Comparison of ENCODE assay signal across 31 cellular contexts in genomic region chr9:130304643-130305042, GRCh38. TPM values are rescaled to one million over a fixed set of nuclear protein-coding genes. Genes with fewer than 3 reads are reported as not detected.
"Had no signal": no experiment of that assay in that cellular context is flagged by ENCODE, and none has a peak within 500 bp of the region (broad histone marks: within the 10 kb centered on the region; RNA-seq: fewer than 3 reads in every experiment).

No MANE protein-coding gene starts in this region.

- H3K27ac ChIP-seq: colonic mucosa, epithelial cell of prostate, lower lobe of right lung, neutrophil, ovary, thoracic aorta had no signal

- H3K4me1 Mint-ChIP-seq: activated CD4-positive, alpha-beta memory T cell treated with anti-CD3 and anti-CD28 coated beads, Interleukin-2, amount 10 ng/mL, durations not matched to agents 7 days and 5 days; activated CD4-positive, alpha-beta T cell treated with anti-CD3 and anti-CD28 coated beads, Interleukin-2, amount 10 ng/mL, durations not matched to agents 24 days and 14 days; activated naive CD4-positive, alpha-beta T cell treated with anti-CD3 and anti-CD28 coated beads, Interleukin-2, amount 50 U/mL, for 24 hours; activated naive CD8-positive, alpha-beta T cell treated with anti-CD3 and anti-CD28 coated beads, Interleukin-2, amount 50 U/mL, for 24 hours; immature natural killer cell; natural killer cell had no signal

- H3K27ac Mint-ChIP-seq: activated CD4-positive, alpha-beta memory T cell treated with anti-CD3 and anti-CD28 coated beads, Interleukin-2, amount 10 ng/mL, durations not matched to agents 7 days and 5 days; activated CD4-positive, alpha-beta T cell treated with anti-CD3 and anti-CD28 coated beads, Interleukin-2, amount 10 ng/mL, durations not matched to agents 24 days and 14 days; activated naive CD4-positive, alpha-beta T cell treated with anti-CD3 and anti-CD28 coated beads, Interleukin-2, amount 50 U/mL, for 24 hours; activated naive CD8-positive, alpha-beta T cell treated with anti-CD3 and anti-CD28 coated beads, Interleukin-2, amount 50 U/mL, for 24 hours; activated T-cell treated with anti-CD3 and anti-CD28 coated beads, Interleukin-2, amount 50 U/mL, for 24 hours; activated T-helper 2 cell treated with anti-CD3 and anti-CD28 coated beads, Interferon-gamma antibody, Interleukin-2, Interleukin-4, amounts not matched to agents 10 μg/mL and 5 μg/mL and 100 μg/mL, durations not matched to agents 14 hours and 24 hours and 36 hours; immature natural killer cell; natural killer cell; progenitor cell of endocrine pancreas; type B pancreatic cell had no signal

- H3K9me3 ChIP-seq: colonic mucosa, lower lobe of right lung, neutrophil, ovary, thoracic aorta, uterus had no signal

- H3K4me3 ChIP-seq: colonic mucosa, lower lobe of right lung, ovary, thoracic aorta, uterus had no signal

- DNase-seq: activated CD4-positive, alpha-beta memory T cell treated with anti-CD3 and anti-CD28 coated beads, Interleukin-2, amount 10 ng/mL, durations not matched to agents 7 days and 5 days; activated CD4-positive, alpha-beta T cell treated with anti-CD3 and anti-CD28 coated beads, Interleukin-2, amount 10 ng/mL, durations not matched to agents 24 days and 14 days; activated CD4-positive, CD25-positive, alpha-beta regulatory T cell treated with anti-CD3 and anti-CD28 coated beads, Interleukin-2, amount 50 U/mL, for 72 hours; activated CD8-positive, alpha-beta memory T cell treated with anti-CD3 and anti-CD28 coated beads, Interleukin-2, amount 50 U/mL, for 48 hours; activated naive CD8-positive, alpha-beta T cell treated with anti-CD3 and anti-CD28 coated beads, Interleukin-2, amount 50 U/mL, for 24 hours; activated T-cell treated with anti-CD3 and anti-CD28 coated beads, Interleukin-2, amount 50 U/mL, for 24 hours; colonic mucosa; effector CD8-positive, alpha-beta T cell; head of caudate nucleus; hypothalamus; immature natural killer cell; lower lobe of right lung; mesenchymal stem cell; natural killer cell; ovary; retina; stimulated activated CD4-positive, alpha-beta T cell treated with anti-CD3 and anti-CD28 coated beads, Interleukin-15, amount 100 ng/mL, for 24 hours; stimulated activated CD4-positive, alpha-beta T cell treated with anti-CD3 and anti-CD28 coated beads, Interleukin-2, amount 100 ng/mL, for 24 hours; stimulated activated naive CD4-positive, alpha-beta T cell treated with Interleukin-2 at 50 U/mL for 16 hours; T-helper 2 cell; uterus had no signal

- H3K27me3 Mint-ChIP-seq: activated CD4-positive, alpha-beta memory T cell treated with anti-CD3 and anti-CD28 coated beads, Interleukin-2, amount 10 ng/mL, durations not matched to agents 7 days and 5 days; activated CD4-positive, alpha-beta T cell treated with anti-CD3 and anti-CD28 coated beads, Interleukin-2, amount 10 ng/mL, durations not matched to agents 24 days and 14 days had no signal

- H3K4me1 ChIP-seq: colonic mucosa, lower lobe of right lung, uterus had no signal

- H3K9me3 Mint-ChIP-seq: activated CD4-positive, alpha-beta memory T cell treated with anti-CD3 and anti-CD28 coated beads, Interleukin-2, amount 10 ng/mL, durations not matched to agents 7 days and 5 days; activated naive CD4-positive, alpha-beta T cell treated with anti-CD3 and anti-CD28 coated beads, Interleukin-2, amount 50 U/mL, for 24 hours; activated naive CD8-positive, alpha-beta T cell treated with anti-CD3 and anti-CD28 coated beads, Interleukin-2, amount 50 U/mL, for 24 hours; activated T-cell treated with anti-CD3 and anti-CD28 coated beads, Interleukin-2, amount 50 U/mL, for 24 hours; activated T-helper 2 cell treated with anti-CD3 and anti-CD28 coated beads, Interferon-gamma antibody, Interleukin-2, Interleukin-4, amounts not matched to agents 10 μg/mL and 5 μg/mL and 100 μg/mL, durations not matched to agents 14 hours and 24 hours and 36 hours; type B pancreatic cell had no signal

- H3K27me3 ChIP-seq: colonic mucosa, neutrophil, ovary, uterus had no signal

- H3K4me3 Mint-ChIP-seq: activated CD4-positive, alpha-beta memory T cell treated with anti-CD3 and anti-CD28 coated beads, Interleukin-2, amount 10 ng/mL, durations not matched to agents 7 days and 5 days; activated CD4-positive, alpha-beta T cell treated with anti-CD3 and anti-CD28 coated beads, Interleukin-2, amount 10 ng/mL, durations not matched to agents 24 days and 14 days; activated naive CD4-positive, alpha-beta T cell treated with anti-CD3 and anti-CD28 coated beads, Interleukin-2, amount 50 U/mL, for 24 hours; activated naive CD8-positive, alpha-beta T cell treated with anti-CD3 and anti-CD28 coated beads, Interleukin-2, amount 50 U/mL, for 24 hours; activated T-cell treated with anti-CD3 and anti-CD28 coated beads, Interleukin-2, amount 50 U/mL, for 24 hours; immature natural killer cell; natural killer cell; type B pancreatic cell had no signal

- H3K36me3 ChIP-seq: colonic mucosa, lower lobe of right lung, neutrophil, ovary, thoracic aorta, uterus had no signal

- ATAC-seq: activated naive CD8-positive, alpha-beta T cell treated with anti-CD3 and anti-CD28 coated beads, Interleukin-2, amount 50 U/mL, for 24 hours; lower lobe of right lung; natural killer cell had no signal

- H3K36me3 Mint-ChIP-seq: activated naive CD4-positive, alpha-beta T cell treated with anti-CD3 and anti-CD28 coated beads, Interleukin-2, amount 50 U/mL, for 24 hours; immature natural killer cell; natural killer cell; type B pancreatic cell had no signal

RNA-seq across cellular contexts. Expression of gene HMCN2, which starts 39.1 kb away (rescaled TPM):
- total RNA-seq: activated CD4-positive, alpha-beta memory T cell treated with anti-CD3 and anti-CD28 coated beads, Interleukin-2, amount 10 ng/mL, durations not matched to agents 7 days and 5 days; activated CD4-positive, alpha-beta T cell treated with anti-CD3 and anti-CD28 coated beads, Interleukin-2, amount 10 ng/mL, durations not matched to agents 24 days and 14 days; activated T-helper 2 cell treated with anti-CD3 and anti-CD28 coated beads, Interferon-gamma antibody, Interleukin-2, Interleukin-4, amounts not matched to agents 10 μg/mL and 5 μg/mL and 100 μg/mL, durations not matched to agents 14 hours and 24 hours and 36 hours; fibroblast of villous mesenchyme; kidney epithelial cell; natural killer cell had no signal
- polyA plus RNA-seq: fibroblast of lung, immature natural killer cell had no signal
